ENCODE assay signal across 22 cellular contexts in the genomic region with DNA sequence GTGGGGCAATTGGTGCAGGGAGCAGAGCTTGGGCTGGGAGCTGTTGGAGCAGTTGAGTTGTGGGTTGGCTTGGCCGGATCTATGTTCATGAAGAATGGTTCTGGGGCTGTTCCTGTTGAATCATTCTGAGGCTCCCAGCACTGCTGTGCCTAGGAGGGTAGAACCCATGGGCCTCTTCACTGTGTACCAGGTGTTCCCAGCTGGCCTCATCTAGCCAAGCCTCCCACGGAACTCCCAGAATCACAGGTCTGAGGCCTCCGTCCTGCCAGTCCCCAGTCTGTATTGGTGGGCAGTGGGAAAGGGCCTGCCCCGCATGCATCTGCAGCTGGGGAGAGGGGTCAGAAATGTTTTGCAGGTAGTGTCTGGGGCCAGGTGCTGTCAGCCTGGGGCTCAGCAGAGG.
DNase-seq lines count a peak whose midpoint lies in the region; ATAC-seq and TF ChIP-seq lines count a peak whose summit lies in the region.
"Had no signal": no experiment of that assay in that cellular context is flagged by ENCODE, and none has a peak within 500 bp of the region (broad histone marks: within the 10 kb centered on the region; RNA-seq: fewer than 3 reads in every experiment).

No MANE protein-coding gene starts in this region.

- H2BK15ac ChIP-seq in neuronal stem cell (ENCODE audit: low read length): no peak overlapping the region

- no peaks in the 10 kb centered on the region for H3K27me3 Mint-ChIP-seq in activated CD4-positive, alpha-beta T cell treated with anti-CD3 and anti-CD28 coated beads for 36 hours
- H3K27me3 Mint-ChIP-seq in CD8-positive, alpha-beta T cell (ENCODE audit: low read depth): no peaks in the 10 kb centered on the region
- H3K27me3 Mint-ChIP-seq in central memory CD8-positive, alpha-beta T cell: no peaks in the 10 kb centered on the region
- H3K27me3 Mint-ChIP-seq: stimulated activated memory B cell treated with anti-CD40 and anti-IgM and Interleukin-4, amounts not matched to agents 10 μg/mL and 1 μg/mL and 100 μg/mL, for 72 hours had no signal

- H3K4me1 Mint-ChIP-seq in activated CD4-positive, alpha-beta T cell treated with anti-CD3 and anti-CD28 coated beads for 36 hours: peaks cover 72% of the 10 kb centered on the region
- H3K4me1 Mint-ChIP-seq in CD8-positive, alpha-beta T cell (ENCODE audit: low read depth): peaks cover 80% of the 10 kb centered on the region
- peaks cover 77% of the 10 kb centered on the region for H3K4me1 Mint-ChIP-seq in central memory CD8-positive, alpha-beta T cell

- CTCF ChIA-PET in activated CD4-positive, alpha-beta T cell treated with anti-CD3 and anti-CD28 coated beads for 36 hours (lab: Charles Lee): interaction anchor here (0.5 kb wide), 1 partner anchor 26 kb away, joined by 5 read pairs; no protein-coding TSS in a partner anchor
- CTCF ChIA-PET in CD8-positive, alpha-beta T cell (lab: Charles Lee): interaction anchor here (0.6 kb wide), 1 partner anchor 197 kb away, joined by 4 read pairs; no protein-coding TSS in a partner anchor

- no peak overlapping the region for H4K8ac ChIP-seq in neuronal stem cell (ENCODE audit: low read depth, low read length)

- H3K27ac Mint-ChIP-seq in activated CD4-positive, alpha-beta T cell treated with anti-CD3 and anti-CD28 coated beads for 36 hours: peak overlapping the region; percentile 45
- H3K27ac Mint-ChIP-seq in CD8-positive, alpha-beta T cell: peak overlapping the region; percentile 71
- peak overlapping the region; percentile 91 for H3K27ac Mint-ChIP-seq in central memory CD8-positive, alpha-beta T cell (ENCODE audit: low read depth)
- H3K27ac Mint-ChIP-seq: stimulated activated memory B cell treated with anti-CD40 and anti-IgM and Interleukin-4, amounts not matched to agents 10 μg/mL and 1 μg/mL and 100 μg/mL, for 72 hours had no signal

- H3K4me3 Mint-ChIP-seq in activated CD4-positive, alpha-beta T cell treated with anti-CD3 and anti-CD28 coated beads for 36 hours: no peak overlapping the region
- H3K4me3 Mint-ChIP-seq in CD8-positive, alpha-beta T cell: no peak overlapping the region
- no peak overlapping the region for H3K4me3 Mint-ChIP-seq in central memory CD8-positive, alpha-beta T cell
- H3K4me3 Mint-ChIP-seq: neural crest cell; stimulated activated memory B cell treated with anti-CD40 and anti-IgM and Interleukin-4, amounts not matched to agents 10 μg/mL and 1 μg/mL and 100 μg/mL, for 72 hours had no signal

- peaks cover 61% of the 10 kb centered on the region for H3K4me1 ChIP-seq in CD8-positive, alpha-beta T cell (ENCODE audit: insufficient read depth, low read length)
- H3K4me1 ChIP-seq in neuronal stem cell (ENCODE audit: control insufficient read depth in 2 of 2, insufficient read depth in 1 of 2, low read depth in 1 of 2, low read length in 2 of 2): peaks cover 0 to 14% of the 10 kb centered on the region in 2 donors

- H3K36me3 Mint-ChIP-seq in activated CD4-positive, alpha-beta T cell treated with anti-CD3 and anti-CD28 coated beads for 36 hours (ENCODE audit: low read depth): no peaks in the 10 kb centered on the region
- no peaks in the 10 kb centered on the region for H3K36me3 Mint-ChIP-seq in CD8-positive, alpha-beta T cell
- peaks cover 5% of the 10 kb centered on the region for H3K36me3 Mint-ChIP-seq in central memory CD8-positive, alpha-beta T cell (ENCODE audit: insufficient read depth)

- no peaks in the 10 kb centered on the region for H3K9me3 ChIP-seq in CD8-positive, alpha-beta T cell (ENCODE audit: low read length)
- H3K9me3 ChIP-seq in neuronal stem cell (replicated peaks in 1 of 2; ENCODE audit: control insufficient read depth in 2 of 2, insufficient read depth in 1 of 2, low read depth in 1 of 2, low read length in 2 of 2): peaks cover 0 to 4% of the 10 kb centered on the region in 2 donors
- H3K9me3 ChIP-seq: heart left ventricle, psoas muscle, SK-N-SH, testis had no signal

- H3K27ac ChIP-seq in CD8-positive, alpha-beta T cell (ENCODE audit: low read depth, low read length): no peak overlapping the region
- no peak overlapping the region for H3K27ac ChIP-seq in neuronal stem cell (replicated peaks; ENCODE audit: low read length)
- H3K27ac ChIP-seq: 22Rv1, psoas muscle, testis had no signal

- H3K9ac ChIP-seq in neuronal stem cell (ENCODE audit: low read depth, low read length, poor library complexity): peak overlapping the region; percentile 27
- H3K9ac ChIP-seq: SK-N-SH had no signal

- intact Hi-C loops in activated CD4-positive, alpha-beta T cell treated with anti-CD3 and anti-CD28 coated beads for 36 hours (cut with DNase I, micrococcal nuclease): no loop called here
- intact Hi-C loops in CD8-positive, alpha-beta T cell (cut with DNase I, micrococcal nuclease): no loop called here

- H3K27me3 ChIP-seq in CD8-positive, alpha-beta T cell (ENCODE audit: insufficient read depth, low read length): no peaks in the 10 kb centered on the region
- H3K27me3 ChIP-seq in neuronal stem cell (ENCODE audit: control insufficient read depth in 3 of 3, insufficient read depth in 3 of 3, low read depth in 1 of 3, low read length in 3 of 3): no peaks in the 10 kb centered on the region
- H3K27me3 ChIP-seq: heart left ventricle, testis had no signal

- peak overlapping the region; percentile 68 for H3K23ac ChIP-seq in neuronal stem cell (ENCODE audit: low read depth, low read length, poor library complexity)

- no peak overlapping the region for H3K4me2 ChIP-seq in neuronal stem cell (ENCODE audit: insufficient read depth, low read length, poor library complexity, severe bottlenecking)
- H3K4me2 ChIP-seq: SK-N-SH had no signal

- H3K4me3 ChIP-seq in CD8-positive, alpha-beta T cell (ENCODE audit: low read depth, low read length): no peak overlapping the region
- no peak overlapping the region for H3K4me3 ChIP-seq in neuronal stem cell (ENCODE audit: low read length in 2 of 2)
- H3K4me3 ChIP-seq: heart left ventricle, psoas muscle, testis had no signal

- no peak overlapping the region for H3K14ac ChIP-seq in neuronal stem cell (ENCODE audit: low read length)

- no peak overlapping the region for H3K18ac ChIP-seq in neuronal stem cell (ENCODE audit: low read length)

- no peak for TF ChIP-seq CTCF in CD8-positive, alpha-beta T cell (IDR thresholded peaks at IDR 0.05)

- no peak overlapping the region for H3K4ac ChIP-seq in neuronal stem cell (ENCODE audit: low read length)

- no peak overlapping the region for H2BK120ac ChIP-seq in neuronal stem cell (ENCODE audit: low read depth, low read length)

- no peak overlapping the region for H2AK5ac ChIP-seq in neuronal stem cell (ENCODE audit: low read depth, low read length)

- H3K79me1 ChIP-seq in neuronal stem cell (ENCODE audit: low read depth, low read length): peaks cover 9% of the 10 kb centered on the region

- H2BK5ac ChIP-seq in neuronal stem cell (ENCODE audit: low read length): peak overlapping the region; percentile 67

- POLR2A ChIA-PET in activated CD4-positive, alpha-beta T cell treated with anti-CD3 and anti-CD28 coated beads for 36 hours (lab: Charles Lee): no interaction called here
- POLR2A ChIA-PET in CD8-positive, alpha-beta T cell (lab: Charles Lee): interaction anchor here (0.6 kb wide), 1 partner anchor 51 kb away, joined by 5 read pairs; no protein-coding TSS in a partner anchor

- H4K91ac ChIP-seq in neuronal stem cell (ENCODE audit: low read depth, low read length, poor library complexity): no peak overlapping the region

- no CpG with 5 or more reads among the region's 4 CpGs for WGBS in neuronal stem cell (ENCODE audit: extremely low coverage in 2 of 2, insufficient read length in 2 of 2, insufficient replicate concordance in 1 of 2), 2 donors

- H3K36me3 ChIP-seq in CD8-positive, alpha-beta T cell (ENCODE audit: insufficient read depth, low read length): no peaks in the 10 kb centered on the region
- H3K36me3 ChIP-seq in neuronal stem cell (replicated peaks in 1 of 2; ENCODE audit: control insufficient read depth in 2 of 2, insufficient read depth in 2 of 2, low read length in 2 of 2): no peaks in the 10 kb centered on the region
- H3K36me3 ChIP-seq: heart left ventricle had no signal

- ATAC-seq in activated CD4-positive, alpha-beta T cell treated with anti-CD3 and anti-CD28 coated beads for 36 hours: no peak
- ATAC-seq in CD8-positive, alpha-beta T cell: no peak
- ATAC-seq in central memory CD8-positive, alpha-beta T cell (replicated peaks; ENCODE audit: extremely low read depth, poor library complexity, severe bottlenecking): no peak
- ATAC-seq in GM21367 (IDR thresholded peaks at IDR 0.05; ENCODE audit: unreplicated experiment): no peak
- no peak for ATAC-seq in HG03342 (IDR thresholded peaks at IDR 0.05; ENCODE audit: unreplicated experiment)
- ATAC-seq: heart left ventricle; psoas muscle; stimulated activated memory B cell treated with anti-CD40 and anti-IgM and Interleukin-4, amounts not matched to agents 10 μg/mL and 1 μg/mL and 100 μg/mL, for 72 hours had no signal

- H2BK12ac ChIP-seq in neuronal stem cell (ENCODE audit: low read length): no peak overlapping the region

- H2AFZ ChIP-seq in neuronal stem cell (ENCODE audit: low read length): no peak overlapping the region

- no peak for DNase-seq in activated CD4-positive, alpha-beta T cell treated with anti-CD3 and anti-CD28 coated beads for 36 hours
- no peak for DNase-seq in activated CD4-positive, alpha-beta T cell treated with anti-CD3 and anti-CD28 coated beads for 4 hours
- DNase-seq in CD8-positive, alpha-beta T cell: no peak
- no peak for DNase-seq in central memory CD8-positive, alpha-beta T cell (ENCODE audit: low spot score in 2 of 2)
- no peak for DNase-seq in neuronal stem cell (ENCODE audit: low spot score)
- DNase-seq in T-helper 1 cell: no peak
- DNase-seq: activated T-cell treated with anti-CD3 and anti-CD28 coated beads, Interleukin-2, amount 50 U/mL, for 48 hours; KG1; midbrain; NCI-H146; NCI-H2171 treated with DMSO at 0.1 percent for 48 hours; NCI-H526 treated with DMSO at 0.1 percent for 48 hours; SK-N-SH; stimulated activated CD4-positive, alpha-beta T cell treated with anti-CD3 and anti-CD28 coated beads, Interleukin-2, amount 100 ng/mL, for 24 hours; testis had no signal

- no peaks in the 10 kb centered on the region for H3K9me3 Mint-ChIP-seq in activated CD4-positive, alpha-beta T cell treated with anti-CD3 and anti-CD28 coated beads for 36 hours (ENCODE audit: low read depth)
- H3K9me3 Mint-ChIP-seq in CD8-positive, alpha-beta T cell: no peaks in the 10 kb centered on the region
- H3K9me3 Mint-ChIP-seq in central memory CD8-positive, alpha-beta T cell: no peaks in the 10 kb centered on the region
- H3K9me3 Mint-ChIP-seq: neural crest cell; stimulated activated memory B cell treated with anti-CD40 and anti-IgM and Interleukin-4, amounts not matched to agents 10 μg/mL and 1 μg/mL and 100 μg/mL, for 72 hours had no signal
